Comparison of ENCODE assay signal across 15 cellular contexts in genomic region chr14:59699422-59699821, GRCh38.
"Had no signal": no experiment of that assay in that cellular context is flagged by ENCODE, and none has a peak within 500 bp of the region (broad histone marks: within the 10 kb centered on the region; RNA-seq: fewer than 3 reads in every experiment).

No MANE protein-coding gene starts in this region.

- ATAC-seq: activated CD8-positive, alpha-beta memory T cell treated with anti-CD3 and anti-CD28 coated beads, Interleukin-2, amount 10 ng/mL, durations not matched to agents 7 days and 5 days; gastroesophageal sphincter; natural killer cell treated with Interleukin-12 subunit alpha and Interleukin-12 subunit beta and Interleukin-15 and Interleukin-18, amount 100 ng/mL, for 72 hours; stimulated activated memory B cell treated with anti-CD40 and anti-IgM and Interleukin-4, amounts not matched to agents 10 μg/mL and 1 μg/mL and 100 μg/mL, for 72 hours had no signal

- H3K27me3 Mint-ChIP-seq: activated CD4-positive, alpha-beta memory T cell treated with anti-CD3 and anti-CD28 coated beads for 36 hours; activated CD8-positive, alpha-beta memory T cell treated with anti-CD3 and anti-CD28 coated beads, Interleukin-2, amount 10 ng/mL, durations not matched to agents 7 days and 5 days; stimulated activated memory B cell treated with anti-CD40 and anti-IgM and Interleukin-4, amounts not matched to agents 10 μg/mL and 1 μg/mL and 100 μg/mL, for 72 hours had no signal

- H3K27ac Mint-ChIP-seq: activated CD4-positive, alpha-beta memory T cell treated with anti-CD3 and anti-CD28 coated beads for 36 hours; activated CD8-positive, alpha-beta memory T cell treated with anti-CD3 and anti-CD28 coated beads, Interleukin-2, amount 10 ng/mL, durations not matched to agents 7 days and 5 days; activated naive CD4-positive, alpha-beta T cell treated with anti-CD3 and anti-CD28 coated beads, Interleukin-2, amount 10 ng/mL, durations not matched to agents 7 days and 5 days; activated T-cell treated with anti-CD3 and anti-CD28 coated beads, Interleukin-2, amount 50 U/mL, for 24 hours; natural killer cell treated with Interleukin-12 subunit alpha and Interleukin-12 subunit beta and Interleukin-15 and Interleukin-18, amount 100 ng/mL, for 72 hours; stimulated activated memory B cell treated with anti-CD40 and anti-IgM and Interleukin-4, amounts not matched to agents 10 μg/mL and 1 μg/mL and 100 μg/mL, for 72 hours; T-helper 2 cell treated with Interferon-gamma antibody and Interleukin-4, amounts not matched to agents 5 μg/mL and 100 μg/mL, for 36 hours had no signal

- DNase-seq: activated CD4-positive, alpha-beta memory T cell treated with anti-CD3 and anti-CD28 coated beads for 36 hours; activated CD4-positive, alpha-beta T cell treated with anti-CD3 and anti-CD28 coated beads for 1 hour; activated CD8-positive, alpha-beta memory T cell treated with anti-CD3 and anti-CD28 coated beads, Interleukin-2, amount 10 ng/mL, durations not matched to agents 7 days and 5 days; activated naive CD4-positive, alpha-beta T cell treated with anti-CD3 and anti-CD28 coated beads, Interleukin-2, amount 10 ng/mL, durations not matched to agents 7 days and 5 days; activated T-cell treated with anti-CD3 and anti-CD28 coated beads, Interleukin-2, amount 50 U/mL, for 24 hours; erythroblast; heart right ventricle; left ventricle myocardium inferior; mesenchymal stem cell; nucleus accumbens; stimulated activated CD4-positive, alpha-beta T cell treated with anti-CD3 and anti-CD28 coated beads, Interleukin-2, amount 100 ng/mL, for 48 hours had no signal

- H3K36me3 Mint-ChIP-seq: activated CD4-positive, alpha-beta memory T cell treated with anti-CD3 and anti-CD28 coated beads for 36 hours; activated CD8-positive, alpha-beta memory T cell treated with anti-CD3 and anti-CD28 coated beads, Interleukin-2, amount 10 ng/mL, durations not matched to agents 7 days and 5 days; activated naive CD4-positive, alpha-beta T cell treated with anti-CD3 and anti-CD28 coated beads, Interleukin-2, amount 10 ng/mL, durations not matched to agents 7 days and 5 days; natural killer cell treated with Interleukin-12 subunit alpha and Interleukin-12 subunit beta and Interleukin-15 and Interleukin-18, amount 100 ng/mL, for 72 hours; stimulated activated memory B cell treated with anti-CD40 and anti-IgM and Interleukin-4, amounts not matched to agents 10 μg/mL and 1 μg/mL and 100 μg/mL, for 72 hours had no signal

- H3K4me1 Mint-ChIP-seq: activated CD8-positive, alpha-beta memory T cell treated with anti-CD3 and anti-CD28 coated beads, Interleukin-2, amount 10 ng/mL, durations not matched to agents 7 days and 5 days; activated naive CD4-positive, alpha-beta T cell treated with anti-CD3 and anti-CD28 coated beads, Interleukin-2, amount 10 ng/mL, durations not matched to agents 7 days and 5 days; stimulated activated memory B cell treated with anti-CD40 and anti-IgM and Interleukin-4, amounts not matched to agents 10 μg/mL and 1 μg/mL and 100 μg/mL, for 72 hours had no signal

- H3K4me3 Mint-ChIP-seq: activated CD4-positive, alpha-beta memory T cell treated with anti-CD3 and anti-CD28 coated beads for 36 hours; activated CD8-positive, alpha-beta memory T cell treated with anti-CD3 and anti-CD28 coated beads, Interleukin-2, amount 10 ng/mL, durations not matched to agents 7 days and 5 days; activated naive CD4-positive, alpha-beta T cell treated with anti-CD3 and anti-CD28 coated beads, Interleukin-2, amount 10 ng/mL, durations not matched to agents 7 days and 5 days; activated T-cell treated with anti-CD3 and anti-CD28 coated beads, Interleukin-2, amount 50 U/mL, for 24 hours; natural killer cell treated with Interleukin-12 subunit alpha and Interleukin-12 subunit beta and Interleukin-15 and Interleukin-18, amount 100 ng/mL, for 72 hours; stimulated activated memory B cell treated with anti-CD40 and anti-IgM and Interleukin-4, amounts not matched to agents 10 μg/mL and 1 μg/mL and 100 μg/mL, for 72 hours; T-helper 2 cell treated with Interferon-gamma antibody and Interleukin-4, amounts not matched to agents 5 μg/mL and 100 μg/mL, for 36 hours had no signal

- H3K9me3 Mint-ChIP-seq: activated CD4-positive, alpha-beta memory T cell treated with anti-CD3 and anti-CD28 coated beads for 36 hours; activated naive CD4-positive, alpha-beta T cell treated with anti-CD3 and anti-CD28 coated beads, Interleukin-2, amount 10 ng/mL, durations not matched to agents 7 days and 5 days; activated T-cell treated with anti-CD3 and anti-CD28 coated beads, Interleukin-2, amount 50 U/mL, for 24 hours had no signal
